Comparison of ENCODE assay signal across 8 cellular contexts in the genomic region with DNA sequence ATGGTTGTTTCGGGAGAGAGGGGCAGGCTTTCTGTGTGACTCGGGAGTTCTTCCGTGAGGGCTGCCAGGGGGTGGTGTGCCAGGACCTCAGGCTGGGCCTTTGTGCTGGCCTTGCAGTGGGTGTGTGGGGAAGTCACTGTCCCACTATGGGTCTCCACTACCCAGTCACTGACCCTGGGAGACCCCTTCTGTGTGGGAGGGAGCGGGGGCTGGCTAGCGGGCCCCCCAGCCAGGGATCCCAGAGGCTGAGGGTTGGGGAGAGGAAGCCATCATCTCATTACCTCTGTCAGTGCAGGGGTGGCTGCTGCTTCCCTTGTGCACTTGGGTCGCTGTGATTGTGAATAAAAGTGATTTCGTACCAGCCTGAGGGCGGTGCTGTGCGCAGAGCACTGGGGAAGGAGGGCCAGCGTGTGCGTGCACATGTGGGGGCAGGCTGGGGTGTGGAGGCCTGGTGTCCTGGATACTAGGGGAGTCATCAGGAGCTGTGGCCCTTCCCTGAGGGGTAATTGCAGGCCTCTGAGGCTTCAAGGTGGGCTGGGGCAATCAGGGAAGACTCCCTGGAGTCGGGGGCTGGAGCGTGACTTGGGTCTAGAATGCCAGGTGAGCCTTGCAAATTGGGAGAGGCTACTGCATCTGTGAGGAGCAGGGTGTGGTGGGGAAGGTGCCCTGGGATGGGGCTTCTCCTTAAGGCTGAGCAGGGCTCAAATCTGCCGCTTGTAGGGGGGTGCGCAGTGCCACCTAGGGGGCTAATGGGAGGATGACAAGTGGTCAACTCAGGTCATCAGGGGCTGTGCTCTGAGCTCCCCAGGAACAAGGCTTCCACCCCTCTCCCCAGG.
DNase-seq lines count a peak whose midpoint lies in the region; ATAC-seq and TF ChIP-seq lines count a peak whose summit lies in the region.

No MANE protein-coding gene starts in this region.

- H3K36me3 ChIP-seq in MM.1S (replicated peaks; ENCODE audit: insufficient read depth, low read length) (no peaks in the 10 kb centered on the region), psoas muscle (ENCODE audit: insufficient read depth in 1 of 2, low read depth in 1 of 2) (peaks cover 0 to 9% of the 10 kb centered on the region in 2 donors)

- CTCF ChIA-PET in activated CD8-positive, alpha-beta T cell treated with anti-CD3 and anti-CD28 coated beads, Interleukin-2, amount 10 ng/mL, durations not matched to agents 7 days and 5 days (lab: Charles Lee): interaction anchor here (0.6 to 2.6 kb wide), 13 partner anchors 8 to 103 kb away, joined by 3 to 16 read pairs (median 3); no protein-coding TSS in a partner anchor

- ATAC-seq in GM19463 (IDR thresholded peaks at IDR 0.05; ENCODE audit: unreplicated experiment): peak; percentile 69
- peak; percentile 73 for ATAC-seq in activated CD8-positive, alpha-beta T cell treated with anti-CD3 and anti-CD28 coated beads, Interleukin-2, amount 10 ng/mL, durations not matched to agents 7 days and 5 days
- ATAC-seq in psoas muscle: peak; percentile 69 to 85 (median 80)

- H2AFZ ChIP-seq in MM.1S (ENCODE audit: low read length): no peak overlapping the region

- no peaks in the 10 kb centered on the region for H3K9me3 Mint-ChIP-seq in activated CD8-positive, alpha-beta T cell treated with anti-CD3 and anti-CD28 coated beads, Interleukin-2, amount 10 ng/mL, durations not matched to agents 7 days and 5 days (ENCODE audit: insufficient read depth)

- H3K4me1 ChIP-seq in MM.1S (ENCODE audit: low read length): 0 out of 2 replicates have a peak, but pooled peaks cover 1% of the 10 kb centered on the region
- H3K4me1 ChIP-seq in psoas muscle: no peaks in the 10 kb centered on the region

- no peak overlapping the region for H3K4me3 Mint-ChIP-seq in activated CD8-positive, alpha-beta T cell treated with anti-CD3 and anti-CD28 coated beads, Interleukin-2, amount 10 ng/mL, durations not matched to agents 7 days and 5 days

- TF ChIP-seq CTCF in MM.1S (IDR thresholded peaks at IDR 0.05; ENCODE audit: low read length): peak; percentile 75
- TF ChIP-seq CTCF in fibroblast of mammary gland (conservative IDR thresholded peaks at IDR 0.05; ENCODE audit: control insufficient read depth, insufficient read depth, low read depth, low read length): peak; percentile 67
- peak; percentile 62 for TF ChIP-seq CTCF in psoas muscle (IDR thresholded peaks at IDR 0.05)

- H3F3A ChIP-seq in MM.1S (ENCODE audit: insufficient read depth, low read length): no peaks in the 10 kb centered on the region

- H3K27ac ChIP-seq in MM.1S (ENCODE audit: low read length): no peak overlapping the region
- H3K27ac ChIP-seq in psoas muscle: no peak overlapping the region

- DNase-seq in CMK (ENCODE audit: low read depth) (peak; percentile 45), MM.1S (peak; percentile 42), fibroblast of mammary gland (ENCODE audit: low read depth) (peak; percentile 35), psoas muscle (peak; percentile 51 to 69), NCI-H2107 treated with DMSO at 0.1 percent for 48 hours (lab: John Stamatoyannopoulos, UW; ENCODE audit: unreplicated experiment) (no peak), NCI-H345 (lab: John Stamatoyannopoulos, UW) (no peak)
- DNase-seq in activated CD8-positive, alpha-beta T cell treated with anti-CD3 and anti-CD28 coated beads, Interleukin-2, amount 10 ng/mL, durations not matched to agents 7 days and 5 days: peak; percentile 64

- no peak overlapping the region for H3K4me3 ChIP-seq in MM.1S (ENCODE audit: low read length)
- no peak overlapping the region for H3K4me3 ChIP-seq in fibroblast of mammary gland (ENCODE audit: control insufficient read depth, low read depth, low read length)
- no peak overlapping the region for H3K4me3 ChIP-seq in psoas muscle

- H3K9me3 ChIP-seq in MM.1S (replicated peaks; ENCODE audit: insufficient read depth, low read length) (no peaks in the 10 kb centered on the region), psoas muscle (no peaks in the 10 kb centered on the region)

- no peaks in the 10 kb centered on the region for H3K36me3 Mint-ChIP-seq in activated CD8-positive, alpha-beta T cell treated with anti-CD3 and anti-CD28 coated beads, Interleukin-2, amount 10 ng/mL, durations not matched to agents 7 days and 5 days (ENCODE audit: low read depth)

- H3K4me1 Mint-ChIP-seq in activated CD8-positive, alpha-beta T cell treated with anti-CD3 and anti-CD28 coated beads, Interleukin-2, amount 10 ng/mL, durations not matched to agents 7 days and 5 days (ENCODE audit: low read depth): peaks cover 5% of the 10 kb centered on the region

- no peak overlapping the region for H3K4me2 ChIP-seq in MM.1S (ENCODE audit: low read depth, low read length)

- H4K20me1 ChIP-seq in MM.1S (ENCODE audit: insufficient read depth, low read length): no peaks in the 10 kb centered on the region

- H3K27me3 Mint-ChIP-seq in activated CD8-positive, alpha-beta T cell treated with anti-CD3 and anti-CD28 coated beads, Interleukin-2, amount 10 ng/mL, durations not matched to agents 7 days and 5 days (ENCODE audit: low read depth): no peaks in the 10 kb centered on the region

- H3K79me2 ChIP-seq in MM.1S (ENCODE audit: low read length): no peaks in the 10 kb centered on the region

- 77 to 83% (median 80%) methylated on average over 15 of the region's 15 CpGs for WGBS in psoas muscle, 3 donors

- no peaks in the 10 kb centered on the region for H3K27me3 ChIP-seq in MM.1S (replicated peaks; ENCODE audit: insufficient read depth, low read length)
- no peaks in the 10 kb centered on the region for H3K27me3 ChIP-seq in psoas muscle (ENCODE audit: insufficient read depth in 3 of 3, low read length in 2 of 3)

- no peak overlapping the region for H3K9ac ChIP-seq in MM.1S (ENCODE audit: low read length)

- POLR2A ChIA-PET in activated CD8-positive, alpha-beta T cell treated with anti-CD3 and anti-CD28 coated beads, Interleukin-2, amount 10 ng/mL, durations not matched to agents 7 days and 5 days (lab: Charles Lee): no interaction called here

- no peaks in the 10 kb centered on the region for H3K9me2 ChIP-seq in MM.1S (replicated peaks; ENCODE audit: insufficient read depth, low read length)

- intact Hi-C loops in psoas muscle (cut with DNase I): loop anchor here (1.0 to 10.0 kb wide), 4 partner anchors 175 to 282 kb away; partner anchors contain the start of gene SH3PXD2A (in 1 of the 2)

- H3K27ac Mint-ChIP-seq in activated CD8-positive, alpha-beta T cell treated with anti-CD3 and anti-CD28 coated beads, Interleukin-2, amount 10 ng/mL, durations not matched to agents 7 days and 5 days: no peak overlapping the region

Comparison
In these comparisons a context has a peak if more than half of its experiments do, and no peak if none do; other contexts are left out.
1. DNase-seq: peak in CMK (single experiment), MM.1S (single experiment), activated CD8-positive, alpha-beta T cell treated with anti-CD3 and anti-CD28 coated beads, Interleukin-2, amount 10 ng/mL, durations not matched to agents 7 days and 5 days (single experiment), fibroblast of mammary gland (single experiment) and psoas muscle (2 of 2); none in NCI-H2107 treated with DMSO at 0.1 percent for 48 hours (single experiment) and NCI-H345 (single experiment).
2. Peak in every context shown above with its lines, with median percentiles within 50 percentile points of each other: ATAC-seq and CTCF ChIP-seq.